Comparison of ENCODE assay signal across 9 cellular contexts in genomic region chr14:92512807-92513203, GRCh38. TPM values are rescaled to one million over a fixed set of nuclear protein-coding genes. Genes with fewer than 3 reads are reported as not detected.
A peak's percentile ranks its signal among the peaks of the same experiment; 100 is the strongest.
DNase-seq lines count a peak whose midpoint lies in the region; ATAC-seq and TF ChIP-seq lines count a peak whose summit lies in the region.
"Had no signal": no experiment of that assay in that cellular context is flagged by ENCODE, and none has a peak within 500 bp of the region (broad histone marks: within the 10 kb centered on the region; RNA-seq: fewer than 3 reads in every experiment).

No MANE protein-coding gene starts in this region.

- H3K9me3 Mint-ChIP-seq in endodermal cell = no peaks in the 10 kb centered on the region
- no peaks in the 10 kb centered on the region for H3K9me3 Mint-ChIP-seq in neural progenitor cell

- peaks cover 0 to 40% (median 13%) of the 10 kb centered on the region in 11 experiments; a peak in 16 of 22 replicates for H3K27me3 ChIP-seq in BLaER1 treated with 17β-estradiol and CSF1 and Interleukin-3, amounts not matched to agents 10 nM and 100 nM
- peaks cover 39% of the 10 kb centered on the region for H3K27me3 ChIP-seq in endodermal cell (ENCODE audit: control insufficient read depth, insufficient read depth, low read length, poor library complexity, severe bottlenecking)
- peaks cover 62% of the 10 kb centered on the region for H3K27me3 ChIP-seq in neural progenitor cell
- no peaks in the 10 kb centered on the region for H3K27me3 ChIP-seq in WERI-Rb-1 (ENCODE audit: insufficient read depth, low read depth, severe bottlenecking)

- H3K36me3 Mint-ChIP-seq in endodermal cell (ENCODE audit: low read depth) (no peaks in the 10 kb centered on the region), neural progenitor cell (no peaks in the 10 kb centered on the region)

- no peaks in the 10 kb centered on the region for H3K36me3 ChIP-seq in BLaER1 treated with 17β-estradiol and CSF1 and Interleukin-3, amounts not matched to agents 10 nM and 100 nM
- no peaks in the 10 kb centered on the region for H3K36me3 ChIP-seq in KOPT-K1 (ENCODE audit: insufficient read depth, low read length)
- no peaks in the 10 kb centered on the region for H3K36me3 ChIP-seq in endodermal cell (ENCODE audit: control insufficient read depth, insufficient read depth, low read length)
- H3K36me3 ChIP-seq in neural progenitor cell = no peaks in the 10 kb centered on the region
- H3K36me3 ChIP-seq in WERI-Rb-1 = no peaks in the 10 kb centered on the region

- H3K9ac ChIP-seq in BLaER1 treated with 17β-estradiol and CSF1 and Interleukin-3, amounts not matched to agents 10 nM and 100 nM = peak overlapping the region; percentile 85 to 98 (median 90); a peak in 21 of 22 replicates
- H3K9ac ChIP-seq in endodermal cell (ENCODE audit: extremely low read depth, low read length, poor library complexity, severe bottlenecking) = no peak overlapping the region
- H3K9ac ChIP-seq in neural progenitor cell = no peak overlapping the region

- no peak for TF ChIP-seq CTCF in endodermal cell (conservative IDR thresholded peaks at IDR 0.05)
- no peak for TF ChIP-seq CTCF in neural progenitor cell (IDR thresholded peaks at IDR 0.05)
- TF ChIP-seq CTCF in WERI-Rb-1 (IDR thresholded peaks at IDR 0.05; ENCODE audit: low read depth, low read length) = no peak

- no peaks in the 10 kb centered on the region for H3K79me2 ChIP-seq in neural progenitor cell (ENCODE audit: low read depth)

- no peaks in the 10 kb centered on the region for H3F3A ChIP-seq in neural progenitor cell (ENCODE audit: low read depth)

- peak overlapping the region; percentile 90 to 100 (median 97) for H3K4me2 ChIP-seq in BLaER1 treated with 17β-estradiol and CSF1 and Interleukin-3, amounts not matched to agents 10 nM and 100 nM
- H3K4me2 ChIP-seq in neural progenitor cell = peak overlapping the region; percentile 96

- H3K4me1 ChIP-seq in BLaER1 treated with 17β-estradiol and CSF1 and Interleukin-3, amounts not matched to agents 10 nM and 100 nM = peaks cover 30 to 61% (median 43%) of the 10 kb centered on the region in 10 experiments
- H3K4me1 ChIP-seq in endodermal cell (ENCODE audit: control insufficient read depth, insufficient read depth, low read length) (no peaks in the 10 kb centered on the region), neural progenitor cell (no peaks in the 10 kb centered on the region)

- peak overlapping the region; percentile 61 to 83 (median 72); a peak in 19 of 20 replicates for H3K4me3 ChIP-seq in BLaER1 treated with 17β-estradiol and CSF1 and Interleukin-3, amounts not matched to agents 10 nM and 100 nM
- H3K4me3 ChIP-seq in endodermal cell (ENCODE audit: low read length) (peak overlapping the region; percentile 75), neural progenitor cell (peak overlapping the region; percentile 63), WERI-Rb-1 (ENCODE audit: low read depth, low read length) (no peak overlapping the region)

- no peaks in the 10 kb centered on the region for H3K9me3 ChIP-seq in BLaER1 treated with 17β-estradiol and CSF1 and Interleukin-3, amounts not matched to agents 10 nM and 100 nM (replicated peaks in 1 of 11)
- H3K9me3 ChIP-seq in KOPT-K1 (ENCODE audit: insufficient read depth, low read length, poor library complexity, severe bottlenecking) (no peaks in the 10 kb centered on the region), endodermal cell (ENCODE audit: control insufficient read depth, low read length) (no peaks in the 10 kb centered on the region), neural progenitor cell (ENCODE audit: low read depth) (no peaks in the 10 kb centered on the region), WERI-Rb-1 (ENCODE audit: severe bottlenecking) (no peaks in the 10 kb centered on the region)

- H3K27me3 Mint-ChIP-seq in endodermal cell (ENCODE audit: insufficient read depth) (peaks cover 50% of the 10 kb centered on the region), neural progenitor cell (ENCODE audit: insufficient read depth, low read depth) (peaks cover 9% of the 10 kb centered on the region)

- no peak for DNase-seq in endodermal cell
- DNase-seq in neural progenitor cell (ENCODE audit: low spot score) = no peak
- no peak for DNase-seq in WERI-Rb-1
- no peak for DNase-seq in G401 (ENCODE audit: low spot score)
- no peak for DNase-seq in pons (ENCODE audit: low spot score)
- DNase-seq: NCI-H1930 had no signal

- H3K27ac Mint-ChIP-seq in endodermal cell (no peak overlapping the region), neural progenitor cell (no peak overlapping the region)

- 86 to 93% methylated on average over 5 to 9 of the region's 9 CpGs for WGBS in endodermal cell (ENCODE audit: insufficient coverage in 1 of 2, insufficient read length in 1 of 2), 2 experiments

- H3K27ac ChIP-seq in BLaER1 treated with 17β-estradiol and CSF1 and Interleukin-3, amounts not matched to agents 10 nM and 100 nM = peak overlapping the region in 9 of 11 experiments; percentile 82 to 95 (median 90); a peak in 15 of 22 replicates
- H3K27ac ChIP-seq in KOPT-K1 (ENCODE audit: low read depth, low read length, poor library complexity, severe bottlenecking) (peak overlapping the region; percentile 94), endodermal cell (ENCODE audit: low read depth, low read length) (no peak overlapping the region), neural progenitor cell (no peak overlapping the region), WERI-Rb-1 (no peak overlapping the region)

- peaks cover 2% of the 10 kb centered on the region for H3K4me1 Mint-ChIP-seq in endodermal cell
- H3K4me1 Mint-ChIP-seq in neural progenitor cell = peaks cover 11% of the 10 kb centered on the region

- H3K4me3 Mint-ChIP-seq in endodermal cell (peak overlapping the region; percentile 61), neural progenitor cell (peak overlapping the region; percentile 69)

- ATAC-seq in HG02973 (IDR thresholded peaks at IDR 0.05; ENCODE audit: unreplicated experiment) = no peak

- peaks cover 0 to 27% (median 0%) of the 10 kb centered on the region in 11 experiments; a peak in 7 of 22 replicates for H4K20me1 ChIP-seq in BLaER1 treated with 17β-estradiol and CSF1 and Interleukin-3, amounts not matched to agents 10 nM and 100 nM
- no peaks in the 10 kb centered on the region for H4K20me1 ChIP-seq in neural progenitor cell (ENCODE audit: low read depth)

- in situ Hi-C loops in G401 (cut with HindIII; ENCODE audit: low sequenced_read_pairs) = no loop called here

- H2AFZ ChIP-seq in neural progenitor cell (replicated peaks) = no peak overlapping the region

RNA-seq across cellular contexts. Expression of gene RIN3, which starts 0.8 kb away (rescaled TPM):
- total RNA-seq in endodermal cell = 1 to 10 TPM; 5.2 to 6.0 TPM
- 2.5 TPM for polyA plus RNA-seq in endodermal cell (2013, experiment 1 of 2)
- 2.6 TPM for polyA plus RNA-seq in endodermal cell (2013, experiment 2 of 2)
- 0.09 and 0.22 TPM in 2 replicates for total RNA-seq in neural progenitor cell (ENCODE audit: low replicate concordance)
- 0.18 and 0.85 TPM in 2 replicates for total RNA-seq in G401 (2014; rRNA removed; shearing (Covaris generic))

Comparison
In these comparisons a context has a peak if more than half of its experiments do, and no peak if none do; other contexts are left out.
1. H3K27ac ChIP-seq: peak in BLaER1 treated with 17β-estradiol and CSF1 and Interleukin-3, amounts not matched to agents 10 nM and 100 nM (9 of 11) and KOPT-K1 (single experiment); none in endodermal cell (single experiment), neural progenitor cell (single experiment) and WERI-Rb-1 (single experiment).
2. H3K9ac ChIP-seq: peak in BLaER1 treated with 17β-estradiol and CSF1 and Interleukin-3, amounts not matched to agents 10 nM and 100 nM (11 of 11); none in endodermal cell (single experiment) and neural progenitor cell (single experiment).